2 cellular contexts compared by ENCODE assay signal in genomic region chr14:103434868-103435442, GRCh38.
TF ChIP-seq lines count a peak whose summit lies in the region.

No MANE protein-coding gene starts in this region.

TF ChIP-seq in GM23338, 12 proteins besides CTCF, POLR2A, EP300 and RAD21:
- TF ChIP-seq REST (IDR thresholded peaks at IDR 0.05; ENCODE audit: unreplicated experiment) (no peak), EZH2phosphoT487 (IDR thresholded peaks at IDR 0.05; ENCODE audit: unreplicated experiment) (no peak), EZH2 (IDR thresholded peaks at IDR 0.05; ENCODE audit: low read depth, unreplicated experiment) (no peak), ZNF114 (CRISPR knock-in tag; IDR thresholded peaks at IDR 0.05) (no peak), NANOG (IDR thresholded peaks at IDR 0.05; ENCODE audit: borderline replicate concordance) (no peak), ZNF331 (CRISPR knock-in tag; IDR thresholded peaks at IDR 0.05; ENCODE audit: low read depth) (no peak)
- TF ChIP-seq, protein P1, sequence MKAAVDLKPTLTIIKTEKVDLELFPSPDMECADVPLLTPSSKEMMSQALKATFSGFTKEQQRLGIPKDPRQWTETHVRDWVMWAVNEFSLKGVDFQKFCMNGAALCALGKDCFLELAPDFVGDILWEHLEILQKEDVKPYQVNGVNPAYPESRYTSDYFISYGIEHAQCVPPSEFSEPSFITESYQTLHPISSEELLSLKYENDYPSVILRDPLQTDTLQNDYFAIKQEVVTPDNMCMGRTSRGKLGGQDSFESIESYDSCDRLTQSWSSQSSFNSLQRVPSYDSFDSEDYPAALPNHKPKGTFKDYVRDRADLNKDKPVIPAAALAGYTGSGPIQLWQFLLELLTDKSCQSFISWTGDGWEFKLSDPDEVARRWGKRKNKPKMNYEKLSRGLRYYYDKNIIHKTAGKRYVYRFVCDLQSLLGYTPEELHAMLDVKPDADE (IDR thresholded peaks at IDR 0.05) = no peak

TF ChIP-seq in H1, 55 proteins besides CTCF, POLR2A, EP300 and RAD21:
- TF ChIP-seq SRF (IDR thresholded peaks at IDR 0.05; ENCODE audit: low read depth, low read length) = no peak
- TF ChIP-seq GABPA (IDR thresholded peaks at IDR 0.05; ENCODE audit: borderline replicate concordance, insufficient read depth, low read length) = no peak
